11 cellular contexts compared by ENCODE assay signal in genomic region chr16:85796152-85796551, GRCh38.
"Had no signal": no experiment of that assay in that cellular context is flagged by ENCODE, and none has a peak within 500 bp of the region (broad histone marks: within the 10 kb centered on the region; RNA-seq: fewer than 3 reads in every experiment).

No MANE protein-coding gene starts in this region.

- H3K4me3 Mint-ChIP-seq: activated CD8-positive, alpha-beta memory T cell treated with anti-CD3 and anti-CD28 coated beads, Interleukin-2, amount 10 ng/mL, durations not matched to agents 7 days and 5 days; activated naive CD4-positive, alpha-beta T cell treated with anti-CD3 and anti-CD28 coated beads for 36 hours had no signal

- H3K27ac Mint-ChIP-seq: activated CD8-positive, alpha-beta memory T cell treated with anti-CD3 and anti-CD28 coated beads, Interleukin-2, amount 10 ng/mL, durations not matched to agents 7 days and 5 days; activated naive CD4-positive, alpha-beta T cell treated with anti-CD3 and anti-CD28 coated beads for 36 hours; type B pancreatic cell had no signal

- ATAC-seq: activated CD8-positive, alpha-beta memory T cell treated with anti-CD3 and anti-CD28 coated beads, Interleukin-2, amount 10 ng/mL, durations not matched to agents 7 days and 5 days; foreskin keratinocyte; left colon had no signal

- H3K9me3 ChIP-seq: sigmoid colon had no signal

- H3K27ac ChIP-seq: brain microvascular endothelial cell, dorsolateral prefrontal cortex, foreskin keratinocyte, sigmoid colon, SJSA1 had no signal

- DNase-seq: activated CD8-positive, alpha-beta memory T cell treated with anti-CD3 and anti-CD28 coated beads, Interleukin-2, amount 10 ng/mL, durations not matched to agents 7 days and 5 days; activated naive CD4-positive, alpha-beta T cell treated with anti-CD3 and anti-CD28 coated beads for 36 hours; brain microvascular endothelial cell; foreskin keratinocyte; left colon; naive B cell; sigmoid colon; stimulated activated naive CD4-positive, alpha-beta T cell treated with Interleukin-2 at 50 U/mL for 16 hours had no signal

- H3K9me3 Mint-ChIP-seq: type B pancreatic cell had no signal

- H3K4me3 ChIP-seq: dorsolateral prefrontal cortex, sigmoid colon, SJSA1 had no signal

- H3K27me3 ChIP-seq: brain microvascular endothelial cell, dorsolateral prefrontal cortex, foreskin keratinocyte, sigmoid colon, SJSA1 had no signal

- H3K27me3 Mint-ChIP-seq: activated CD8-positive, alpha-beta memory T cell treated with anti-CD3 and anti-CD28 coated beads, Interleukin-2, amount 10 ng/mL, durations not matched to agents 7 days and 5 days; naive B cell; type B pancreatic cell had no signal
